ENCODE assay signal across 1 cellular context in the genomic region with DNA sequence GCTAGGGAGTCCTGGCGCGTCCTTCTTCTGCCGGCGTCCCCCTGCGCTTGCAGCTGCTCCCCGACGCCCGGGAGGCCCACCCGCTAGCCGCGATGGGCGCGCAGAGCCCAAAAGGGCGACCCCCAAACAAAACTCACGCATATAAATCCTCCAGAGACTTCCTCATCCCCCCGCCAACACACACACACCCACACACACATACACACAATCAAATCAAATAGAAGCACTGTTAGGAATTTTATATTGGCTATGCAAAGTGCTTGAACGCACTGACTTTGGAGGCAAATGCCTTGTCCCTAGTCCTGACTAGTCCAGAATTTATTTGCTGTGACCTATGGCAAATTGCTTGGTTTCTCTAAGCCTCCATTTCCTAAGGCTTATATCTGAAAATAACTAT.
TF ChIP-seq lines count a peak whose summit lies in the region.

No MANE protein-coding gene starts in this region.

TF ChIP-seq in liver, 16 proteins besides CTCF, POLR2A, EP300 and RAD21 (continued from another document):
- no peak for TF ChIP-seq ZBTB33 (IDR thresholded peaks at IDR 0.05)
